Comparison of ENCODE assay signal across 7 cellular contexts in genomic region chr21:41678944-41679343, GRCh38.
DNase-seq lines count a peak whose midpoint lies in the region; ATAC-seq, FAIRE-seq and TF ChIP-seq lines count a peak whose summit lies in the region.

No MANE protein-coding gene starts in this region.

- peak overlapping the region; percentile 81 for H3K4me2 ChIP-seq in astrocyte (ENCODE audit: low read length)

- no peaks in the 10 kb centered on the region for H3K9me3 ChIP-seq in astrocyte (ENCODE audit: insufficient read depth, low read depth, low read length)
- H3K9me3 ChIP-seq in prostate gland, result no peaks in the 10 kb centered on the region

- no peaks in the 10 kb centered on the region for H3K9me3 Mint-ChIP-seq in astrocyte (ENCODE audit: unreplicated experiment)

- no peaks in the 10 kb centered on the region for H3K36me3 Mint-ChIP-seq in astrocyte (ENCODE audit: low read depth, unreplicated experiment)

- H4K20me1 ChIP-seq in astrocyte (ENCODE audit: insufficient read depth, low read length), result no peaks in the 10 kb centered on the region

- H3K4me3 ChIP-seq in H7 (ENCODE audit: insufficient read depth, low read depth, low read length), result no peak overlapping the region
- H3K4me3 ChIP-seq in astrocyte (ENCODE audit: insufficient read depth, low read depth, low read length), result peak overlapping the region; percentile 32
- peak overlapping the region in 1 of 2 donors; percentile 13 for H3K4me3 ChIP-seq in prostate gland

- no peak overlapping the region for H3K4me3 Mint-ChIP-seq in astrocyte (ENCODE audit: unreplicated experiment)

- 17% methylated on average over 12 of the region's 12 CpGs for WGBS in prostate gland

- H3K27ac ChIP-seq in astrocyte (ENCODE audit: low read depth, low read length) (peak overlapping the region; percentile 90), prostate gland (peak overlapping the region; percentile 97)

- peaks cover 22% of the 10 kb centered on the region for H3K4me1 Mint-ChIP-seq in astrocyte (ENCODE audit: low read depth, unreplicated experiment)

- peak overlapping the region; percentile 84 for H3K9ac ChIP-seq in astrocyte (ENCODE audit: low read length)

- peak; percentile 94 for DNase-seq in H7
- peak; percentile 57 for DNase-seq in NCI-H2171 (lab: John Stamatoyannopoulos, UW)
- DNase-seq in astrocyte (ENCODE audit: low read depth), result peak; percentile 97
- DNase-seq in left ventricle myocardium superior, result peak; percentile 90
- DNase-seq in prostate gland (ENCODE audit: low spot score), result peak; percentile 99

- H3K27me3 ChIP-seq in H7 (ENCODE audit: control insufficient read depth, insufficient read depth, low read length) (no peaks in the 10 kb centered on the region), astrocyte (ENCODE audit: insufficient read depth, low read length) (no peaks in the 10 kb centered on the region), prostate gland (replicated peaks; ENCODE audit: insufficient read depth) (no peaks in the 10 kb centered on the region)

- peak; percentile 95 for FAIRE-seq in astrocyte (lab: Jason Lieb, UNC)

- peak overlapping the region; percentile 72 for H2AFZ ChIP-seq in astrocyte (ENCODE audit: low read depth, low read length)

- ATAC-seq in left ventricle myocardium superior (peak; percentile 99), GM18520 (IDR thresholded peaks at IDR 0.05; ENCODE audit: unreplicated experiment) (no peak), HG03439 (IDR thresholded peaks at IDR 0.05; ENCODE audit: unreplicated experiment) (no peak)

- peak overlapping the region; percentile 48 for H3K27ac Mint-ChIP-seq in astrocyte (ENCODE audit: unreplicated experiment)

- H3K79me2 ChIP-seq in astrocyte (ENCODE audit: insufficient read depth, low read length), result no peaks in the 10 kb centered on the region

- TF ChIP-seq POLR2A in prostate gland (IDR thresholded peaks at IDR 0.05), result peak; percentile 54

- H3K27me3 Mint-ChIP-seq in astrocyte (ENCODE audit: low read depth, unreplicated experiment), result peaks cover 13% of the 10 kb centered on the region

- no peaks in the 10 kb centered on the region for H3K36me3 ChIP-seq in H7 (replicated peaks; ENCODE audit: control insufficient read depth, insufficient read depth, low read length)
- H3K36me3 ChIP-seq in astrocyte (ENCODE audit: insufficient read depth, low read length), result no peaks in the 10 kb centered on the region
- H3K36me3 ChIP-seq in prostate gland, result no peaks in the 10 kb centered on the region

- TF ChIP-seq CTCF in astrocyte (IDR thresholded peaks at IDR 0.05; ENCODE audit: insufficient read depth, low read depth, low read length) (no peak), prostate gland (IDR thresholded peaks at IDR 0.05) (no peak)

- H3K4me1 ChIP-seq in astrocyte (ENCODE audit: insufficient read depth, low read length) (peaks cover 24% of the 10 kb centered on the region), prostate gland (replicated peaks) (peaks cover 29% of the 10 kb centered on the region)

- intact Hi-C loops in left ventricle myocardium superior (cut with micrococcal nuclease), result no loop called here
- intact Hi-C loops in prostate gland (cut with DNase I), result no loop called here
